Comparison of ENCODE assay signal across 1 cellular context in genomic region chr16:2532494-2533141, GRCh38.
TF ChIP-seq lines count a peak whose summit lies in the region.

No MANE protein-coding gene starts in this region.

TF ChIP-seq in K562, 482 proteins besides CTCF, POLR2A, EP300 and RAD21 (continued from another document):
- TF ChIP-seq HMG20A (CRISPR knock-in tag; conservative IDR thresholded peaks at IDR 0.05), result no peak
- TF ChIP-seq EP400 (IDR thresholded peaks at IDR 0.05), result 0 out of 2 replicates have a peak, but pooled peaks have one; percentile 23
- TF ChIP-seq ATF1 (CRISPR knock-in tag; IDR thresholded peaks at IDR 0.05), result no peak
- TF ChIP-seq ATF1 (tag; IDR thresholded peaks at IDR 0.05), result peak; percentile 11; the same call in 1 of the 2 replicates
- TF ChIP-seq ZNF561 (CRISPR knock-in tag; conservative IDR thresholded peaks at IDR 0.05), result no peak
- TF ChIP-seq ZNF354B (CRISPR knock-in tag; IDR thresholded peaks at IDR 0.05), result no peak
- TF ChIP-seq RCOR1 (IDR thresholded peaks at IDR 0.05; ENCODE audit: borderline replicate concordance in 1 of 2, low read depth in 2 of 2, low read length in 2 of 2), result no peak
- 0 out of 2 replicates have a peak, but pooled peaks have one; percentile 9 for TF ChIP-seq GATAD2A (IDR thresholded peaks at IDR 0.05)
- no peak for TF ChIP-seq ZNF707 (CRISPR knock-in tag; conservative IDR thresholded peaks at IDR 0.05)
- TF ChIP-seq ZNF584 (CRISPR knock-in tag; IDR thresholded peaks at IDR 0.05; ENCODE audit: low read depth), result no peak
- TF ChIP-seq FOXK1 (CRISPR knock-in tag; IDR thresholded peaks at IDR 0.05; ENCODE audit: borderline replicate concordance), result no peak
- TF ChIP-seq HDAC1 (IDR thresholded peaks at IDR 0.05), result peak in 1 of 2 experiments; percentile 12; a peak in 1 of 4 replicates
- TF ChIP-seq RBFOX2 (IDR thresholded peaks at IDR 0.05; ENCODE audit: low read depth, low read length), result no peak
- peak; percentile 52 for TF ChIP-seq ZFX (CRISPR knock-in tag; IDR thresholded peaks at IDR 0.05)
- no peak for TF ChIP-seq ZNF280A (IDR thresholded peaks at IDR 0.05; ENCODE audit: low read depth, partially characterized antibody)
- TF ChIP-seq SIX5 (IDR thresholded peaks at IDR 0.05; ENCODE audit: borderline replicate concordance in 1 of 2, insufficient read depth in 1 of 2, low read depth in 1 of 2, low read length in 2 of 2), result no peak
- peak; percentile 35 for TF ChIP-seq HNRNPLL (IDR thresholded peaks at IDR 0.05; ENCODE audit: low read depth, low read length, poor library complexity, severe bottlenecking)
- no peak for TF ChIP-seq ZNF24 (IDR thresholded peaks at IDR 0.05)
- TF ChIP-seq ZNF830 (CRISPR knock-in tag; IDR thresholded peaks at IDR 0.05), result 0 out of 2 replicates have a peak, but pooled peaks have one; percentile 36
- TF ChIP-seq BDP1 (IDR thresholded peaks at IDR 0.05; ENCODE audit: insufficient read depth, insufficient read length), result no peak
- TF ChIP-seq GABPB1 (CRISPR knock-in tag; IDR thresholded peaks at IDR 0.05), result peak; percentile 63; the same call in 1 of the 2 replicates
- TF ChIP-seq IRF1 (CRISPR knock-in tag; IDR thresholded peaks at IDR 0.05; ENCODE audit: borderline replicate concordance), result no peak
- TF ChIP-seq FOS (IDR thresholded peaks at IDR 0.05; ENCODE audit: extremely low read depth, insufficient read length), result no peak
- peak; percentile 49; the same call in 1 of the 2 replicates for TF ChIP-seq ZC3H4 (CRISPR knock-in tag; IDR thresholded peaks at IDR 0.05; ENCODE audit: borderline replicate concordance)
- TF ChIP-seq ZBTB1 (CRISPR knock-in tag; IDR thresholded peaks at IDR 0.05; ENCODE audit: borderline replicate concordance, low read depth), result peak; percentile 60; the same call in 1 of the 2 replicates
- TF ChIP-seq PHB2 (IDR thresholded peaks at IDR 0.05; ENCODE audit: low read depth), result no peak
- TF ChIP-seq ID3 (CRISPR knock-in tag; IDR thresholded peaks at IDR 0.05), result no peak
- 0 out of 2 replicates have a peak, but pooled peaks have one; percentile 31 for TF ChIP-seq ID3 (tag; IDR thresholded peaks at IDR 0.05)
- no peak for TF ChIP-seq ZNF551 (CRISPR knock-in tag; IDR thresholded peaks at IDR 0.05)
- no peak for TF ChIP-seq STAT6 (CRISPR knock-in tag; IDR thresholded peaks at IDR 0.05)
TF ChIP-seq in K562: peak in this region for 35.
